In the genomic region with DNA sequence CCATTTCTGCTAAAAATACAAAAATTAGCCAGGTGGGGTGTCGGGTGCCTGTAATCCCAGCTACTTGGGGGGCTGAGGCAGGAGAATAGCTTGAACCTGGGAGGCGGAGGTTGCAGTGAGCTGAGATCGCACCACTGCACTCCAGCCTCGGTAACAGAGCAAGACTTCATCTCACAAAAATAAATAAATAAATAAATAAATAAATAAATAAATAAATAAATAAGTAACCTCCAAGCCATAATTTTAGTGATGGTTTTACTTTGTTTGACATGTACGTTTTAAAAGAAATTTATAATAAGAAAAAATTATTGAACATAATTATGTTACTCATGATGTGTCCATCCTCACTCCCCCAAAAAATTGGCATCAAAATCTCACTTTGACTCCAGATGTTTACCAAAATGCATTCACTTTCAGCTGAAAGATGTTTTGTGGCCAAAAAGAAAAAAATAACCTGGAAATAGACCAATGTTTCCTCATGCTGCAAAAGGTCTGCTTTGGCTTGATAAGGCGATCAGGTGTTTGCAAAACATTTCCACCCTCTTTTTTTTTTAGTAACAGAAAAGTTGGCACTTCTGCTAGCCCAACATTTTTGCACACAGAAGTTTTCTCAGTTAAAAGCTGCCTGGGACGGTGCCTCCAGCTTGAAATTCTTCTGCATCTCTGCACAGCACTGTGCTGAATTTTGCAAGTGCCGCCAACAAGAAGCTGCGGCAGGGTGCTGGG, we compare ENCODE assay signal across 29 cellular contexts.
"Had no signal": no experiment of that assay in that cellular context is flagged by ENCODE, and none has a peak within 500 bp of the region (broad histone marks: within the 10 kb centered on the region; RNA-seq: fewer than 3 reads in every experiment).

No MANE protein-coding gene starts in this region.

- H3K4me1 ChIP-seq: adrenal gland, foreskin keratinocyte, gastrocnemius medialis had no signal

- H3K4me3 ChIP-seq: adrenal gland, coronary artery, dorsolateral prefrontal cortex, esophagus muscularis mucosa, gastrocnemius medialis, heart left ventricle had no signal

- FAIRE-seq: bronchial epithelial cell had no signal

- H3K36me3 ChIP-seq: adrenal gland, brain microvascular endothelial cell, esophagus muscularis mucosa, gastrocnemius medialis, heart left ventricle had no signal

- H3K27ac ChIP-seq: adrenal gland, brain microvascular endothelial cell, coronary artery, dorsolateral prefrontal cortex, esophagus muscularis mucosa, foreskin keratinocyte, gastrocnemius medialis, heart left ventricle, VCaP had no signal

- DNase-seq: activated CD4-positive, alpha-beta memory T cell treated with anti-CD3 and anti-CD28 coated beads, Interleukin-2, amount 10 ng/mL, durations not matched to agents 7 days and 5 days; activated CD4-positive, alpha-beta T cell treated with anti-CD3 and anti-CD28 coated beads for 1 hour; activated CD4-positive, alpha-beta T cell treated with anti-CD3 and anti-CD28 coated beads for 4 hours; activated CD4-positive, alpha-beta T cell treated with anti-CD3 and anti-CD28 coated beads, Interleukin-2, amount 10 ng/mL, durations not matched to agents 7 days and 5 days; activated CD4-positive, alpha-beta T cell treated with anti-CD3 and anti-CD28 coated beads, Interleukin-2, amount 50 U/mL, for 4 hours; activated CD8-positive, alpha-beta memory T cell treated with anti-CD3 and anti-CD28 coated beads, Interleukin-2, amount 50 U/mL, for 48 hours; activated gamma-delta T cell treated with Interleukin-2 at 50 U/mL for 16 hours; activated naive CD4-positive, alpha-beta T cell treated with anti-CD3 and anti-CD28 coated beads for 36 hours; activated naive CD8-positive, alpha-beta T cell treated with anti-CD3 and anti-CD28 coated beads for 36 hours; activated naive CD8-positive, alpha-beta T cell treated with anti-CD3 and anti-CD28 coated beads, Interleukin-2, amount 50 U/mL, for 24 hours; activated T-cell treated with anti-CD3 and anti-CD28 coated beads for 4 hours; activated T-cell treated with anti-CD3 and anti-CD28 coated beads, Interleukin-2, amount 50 U/mL, for 24 hours; activated T-cell treated with anti-CD3 and anti-CD28 coated beads, Interleukin-2, amount 50 U/mL, for 72 hours; adrenal gland; aorta; brain microvascular endothelial cell; dorsolateral prefrontal cortex; effector memory CD4-positive, alpha-beta T cell; endodermal cell; foreskin keratinocyte; gastrocnemius medialis; glutamatergic neuron; heart left ventricle; T-helper 2 cell had no signal

- H3K9me3 ChIP-seq: adrenal gland, gastrocnemius medialis had no signal

- ATAC-seq: activated naive CD8-positive, alpha-beta T cell treated with anti-CD3 and anti-CD28 coated beads, Interleukin-2, amount 50 U/mL, for 24 hours; activated T-cell treated with anti-CD3 and anti-CD28 coated beads, Interleukin-2, amount 50 U/mL, for 72 hours; foreskin keratinocyte; gastrocnemius medialis; heart left ventricle; WTC11 had no signal
